ENCODE assay signal across 1 cellular context in genomic region chr17:36545465-36546417, GRCh38.
TF ChIP-seq lines count a peak whose summit lies in the region.

No MANE protein-coding gene starts in this region.

TF ChIP-seq in WTC11, 78 proteins besides CTCF, POLR2A, EP300 and RAD21 (continued from another document and continues in another):
- peak; percentile 23; the same call in 1 of the 2 replicates for TF ChIP-seq ARID4B (CRISPR knock-in tag; IDR thresholded peaks at IDR 0.05; ENCODE audit: borderline replicate concordance)
- TF ChIP-seq OVOL2 (CRISPR knock-in tag; IDR thresholded peaks at IDR 0.05; ENCODE audit: borderline replicate concordance), result no peak
- TF ChIP-seq TCF7 (CRISPR knock-in tag; IDR thresholded peaks at IDR 0.05; ENCODE audit: low read depth), result no peak
- no peak; the same call in 1 of the 2 replicates for TF ChIP-seq PRDM15 (CRISPR knock-in tag; IDR thresholded peaks at IDR 0.05)
- 0 out of 2 replicates have a peak, but pooled peaks have one; percentile 46 for TF ChIP-seq CBFB (CRISPR knock-in tag; IDR thresholded peaks at IDR 0.05; ENCODE audit: low read depth)
- TF ChIP-seq ZNF138 (CRISPR knock-in tag; conservative IDR thresholded peaks at IDR 0.05), result no peak
- no peak for TF ChIP-seq ATF3 (CRISPR knock-in tag; conservative IDR thresholded peaks at IDR 0.05)
- no peak for TF ChIP-seq E2F4 (CRISPR knock-in tag; IDR thresholded peaks at IDR 0.05; ENCODE audit: borderline replicate concordance, low read depth)
- TF ChIP-seq NR3C1 (CRISPR knock-in tag; conservative IDR thresholded peaks at IDR 0.05; ENCODE audit: low read depth), result no peak
- no peak for TF ChIP-seq IRF2 (CRISPR knock-in tag; IDR thresholded peaks at IDR 0.05; ENCODE audit: borderline replicate concordance, low read depth)
- no peak for TF ChIP-seq NR1H2 (CRISPR knock-in tag; IDR thresholded peaks at IDR 0.05)
- TF ChIP-seq PRRX2 (CRISPR knock-in tag; IDR thresholded peaks at IDR 0.05), result no peak
- TF ChIP-seq ZNF317 (CRISPR knock-in tag; IDR thresholded peaks at IDR 0.05; ENCODE audit: borderline replicate concordance, low read depth), result 0 out of 2 replicates have a peak, but pooled peaks have one; percentile 20
- TF ChIP-seq TEAD1 (CRISPR knock-in tag; IDR thresholded peaks at IDR 0.05), result 0 out of 2 replicates have a peak, but pooled peaks have one; percentile 59
- no peak for TF ChIP-seq AFF4 (CRISPR knock-in tag; IDR thresholded peaks at IDR 0.05; ENCODE audit: borderline replicate concordance)
- TF ChIP-seq MYBL2 (CRISPR knock-in tag; IDR thresholded peaks at IDR 0.05), result no peak; the same call in 1 of the 2 replicates
- TF ChIP-seq HMGXB4 (CRISPR knock-in tag; IDR thresholded peaks at IDR 0.05), result no peak; the same call in 1 of the 2 replicates
- TF ChIP-seq ZNF219 (CRISPR knock-in tag; IDR thresholded peaks at IDR 0.05; ENCODE audit: borderline replicate concordance), result no peak
- no peak for TF ChIP-seq EMX1 (CRISPR knock-in tag; IDR thresholded peaks at IDR 0.05)
- no peak for TF ChIP-seq ZMAT4 (CRISPR knock-in tag; IDR thresholded peaks at IDR 0.05)
- TF ChIP-seq CREM (CRISPR knock-in tag; IDR thresholded peaks at IDR 0.05), result no peak
- TF ChIP-seq KAT7 (CRISPR knock-in tag; IDR thresholded peaks at IDR 0.05; ENCODE audit: borderline replicate concordance), result no peak
- TF ChIP-seq E2F5 (CRISPR knock-in tag; IDR thresholded peaks at IDR 0.05), result no peak; the same call in 1 of the 2 replicates
- no peak for TF ChIP-seq GRHL2 (CRISPR knock-in tag; IDR thresholded peaks at IDR 0.05; ENCODE audit: insufficient replicate concordance, severe bottlenecking)
- TF ChIP-seq ZNF512 (CRISPR knock-in tag; IDR thresholded peaks at IDR 0.05; ENCODE audit: borderline replicate concordance), result no peak
- no peak for TF ChIP-seq FOXJ3 (CRISPR knock-in tag; IDR thresholded peaks at IDR 0.05; ENCODE audit: borderline replicate concordance)
- TF ChIP-seq ZBTB43 (CRISPR knock-in tag; IDR thresholded peaks at IDR 0.05), result no peak
- no peak for TF ChIP-seq ERG (CRISPR knock-in tag; IDR thresholded peaks at IDR 0.05)
- no peak for TF ChIP-seq ZNF671 (CRISPR knock-in tag; IDR thresholded peaks at IDR 0.05)
- TF ChIP-seq GTF2I (CRISPR knock-in tag; conservative IDR thresholded peaks at IDR 0.05), result no peak
- no peak for TF ChIP-seq NR2C2 (CRISPR knock-in tag; IDR thresholded peaks at IDR 0.05)
- peak; percentile 73; the same call in 1 of the 2 replicates for TF ChIP-seq IRF1 (CRISPR knock-in tag; IDR thresholded peaks at IDR 0.05)
- TF ChIP-seq HMGA2 (CRISPR knock-in tag; IDR thresholded peaks at IDR 0.05), result no peak
- TF ChIP-seq ZNF416 (CRISPR knock-in tag; IDR thresholded peaks at IDR 0.05), result no peak
- TF ChIP-seq ZNF121 (CRISPR knock-in tag; IDR thresholded peaks at IDR 0.05), result no peak
